In the genomic region with DNA sequence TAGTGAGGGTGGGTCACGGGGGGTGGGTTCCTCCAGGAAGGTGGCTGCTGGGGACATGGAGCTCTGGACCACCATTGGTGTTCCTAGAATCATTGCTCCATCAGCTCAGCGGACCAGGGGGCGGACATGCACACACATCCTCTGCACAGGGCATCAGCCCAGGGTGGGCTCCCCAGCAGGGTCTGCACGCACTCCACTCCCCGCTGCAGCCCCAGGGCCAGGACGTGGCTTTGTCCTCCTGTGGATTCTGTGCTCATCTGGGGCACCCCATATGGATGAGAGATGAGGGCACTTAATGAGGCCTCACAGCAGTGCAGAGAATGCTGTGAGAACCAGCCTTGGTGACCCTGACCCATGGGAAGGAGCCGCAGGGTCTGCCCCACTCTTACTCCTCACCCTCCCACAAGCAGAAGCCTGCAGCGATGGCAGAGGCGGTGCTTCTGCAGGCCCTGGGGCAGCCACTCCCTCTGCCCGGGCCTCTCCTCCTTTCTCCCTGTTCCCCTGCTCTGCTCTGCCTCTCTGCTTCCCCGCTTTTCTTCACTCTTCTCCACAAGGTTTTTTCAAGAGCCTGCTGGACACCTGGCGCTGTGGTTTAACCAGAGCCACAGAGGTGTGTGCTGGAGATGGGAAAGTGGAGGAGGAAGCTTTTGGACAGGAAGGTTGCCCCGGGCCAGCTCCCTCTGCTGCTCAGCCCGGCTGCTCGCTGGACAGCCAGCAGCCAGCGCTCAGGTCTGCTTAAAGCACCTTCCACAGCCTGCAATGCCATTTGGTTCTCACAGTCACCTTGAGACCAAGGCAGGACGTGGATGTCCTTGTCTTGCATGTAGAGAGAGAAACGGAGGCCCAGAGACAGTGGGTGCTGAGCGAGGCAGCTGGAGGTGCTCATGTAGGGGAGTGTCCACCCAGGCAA, we compare ENCODE assay signal across 1 cellular context.
TF ChIP-seq lines count a peak whose summit lies in the region.

No MANE protein-coding gene starts in this region.

TF ChIP-seq in GM12891, 5 proteins besides CTCF, POLR2A, EP300 and RAD21:
- TF ChIP-seq PAX5 (IDR thresholded peaks at IDR 0.05; ENCODE audit: insufficient read depth, low read length, severe bottlenecking) (no peak), SPI1 (IDR thresholded peaks at IDR 0.05; ENCODE audit: low read depth, low read length) (no peak)
